In the genomic region with DNA sequence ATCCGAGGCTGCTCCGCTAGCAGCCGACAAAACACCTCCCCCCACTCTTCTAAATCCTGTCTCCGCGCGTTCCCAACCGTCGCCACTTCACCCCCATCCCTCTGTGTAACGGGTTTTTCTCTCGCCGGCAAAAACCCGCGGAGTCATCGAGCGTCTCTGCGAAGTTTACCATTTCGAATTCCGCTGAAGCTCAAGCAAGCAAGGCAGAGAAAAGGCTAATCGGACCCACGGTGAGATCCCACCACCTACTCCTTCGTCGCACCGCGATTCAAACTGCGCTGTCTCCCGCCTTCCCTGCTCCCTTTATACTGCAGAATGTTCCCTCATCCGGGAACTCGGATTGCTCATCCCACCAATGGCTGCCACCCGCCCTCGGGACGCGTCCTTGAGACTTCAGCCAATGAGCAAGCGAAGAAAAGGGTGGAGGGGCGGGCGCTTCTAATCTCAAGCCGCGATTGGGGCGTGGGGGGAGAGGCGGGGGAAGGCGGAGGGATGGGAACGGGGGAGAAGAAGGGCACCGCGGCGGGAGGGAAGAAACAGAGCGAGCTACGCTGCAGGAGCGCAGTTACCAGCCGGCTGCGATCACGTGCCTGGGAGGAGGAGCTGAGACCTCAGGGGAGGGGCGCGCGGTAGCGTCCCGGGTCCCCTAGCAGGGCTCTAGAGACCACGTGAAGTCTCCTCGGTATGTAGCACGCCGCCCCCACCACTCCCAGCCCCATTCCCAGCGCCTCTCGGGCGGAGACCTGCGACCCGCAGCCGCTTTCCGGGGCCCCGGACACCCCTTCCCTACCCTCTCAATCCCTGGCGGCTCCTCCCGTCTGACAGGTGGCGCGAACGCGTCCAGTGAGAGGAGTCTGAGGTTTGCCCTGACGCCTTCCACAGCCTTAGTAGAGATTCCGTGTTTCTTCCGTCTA, we compare ENCODE assay signal across 8 cellular contexts.
DNase-seq lines count a peak whose midpoint lies in the region; ATAC-seq and TF ChIP-seq lines count a peak whose summit lies in the region.

H2AZ1 (minus strand) TSS at position 277 of the 914 bp plus-strand sequence; CDS start at position 172, 105 bp downstream.

- peak within 1 kb of the TSS; percentile 70 to 97 (median 89) for H3K4me3 ChIP-seq in BLaER1 treated with 17β-estradiol and CSF1 and Interleukin-3, amounts not matched to agents 10 nM and 100 nM
- peak within 1 kb of the TSS; percentile 91 for H3K4me3 ChIP-seq in coronary artery

- TF ChIP-seq CTCF in coronary artery (IDR thresholded peaks at IDR 0.05): no peak

- ATAC-seq in GM19328 (IDR thresholded peaks at IDR 0.05; ENCODE audit: unreplicated experiment) (peak; percentile 62), HG03469 (IDR thresholded peaks at IDR 0.05; ENCODE audit: unreplicated experiment) (peak; percentile 51)

- H3K4me2 ChIP-seq in BLaER1 treated with 17β-estradiol and CSF1 and Interleukin-3, amounts not matched to agents 10 nM and 100 nM: peak within 1 kb of the TSS; percentile 90 to 98 (median 92)

- H3K4me1 ChIP-seq in BLaER1 treated with 17β-estradiol and CSF1 and Interleukin-3, amounts not matched to agents 10 nM and 100 nM: peaks cover 23 to 34% (median 28%) of the 10 kb centered on the region in 10 experiments

- no peaks in the 10 kb centered on the region for H3K9me3 ChIP-seq in BLaER1 treated with 17β-estradiol and CSF1 and Interleukin-3, amounts not matched to agents 10 nM and 100 nM (replicated peaks in 1 of 11)

- peak within 1 kb of the TSS; percentile 89 to 99 (median 97) for H3K9ac ChIP-seq in BLaER1 treated with 17β-estradiol and CSF1 and Interleukin-3, amounts not matched to agents 10 nM and 100 nM

- DNase-seq in NCI-H526 (lab: John Stamatoyannopoulos, UW) (peak; percentile 96 to 98), coronary artery (ENCODE audit: low spot score) (peak; percentile 99)
- peak; percentile 99 for DNase-seq in activated CD4-positive, alpha-beta T cell treated with anti-CD3 and anti-CD28 coated beads for 48 hours
- peak; percentile 95 for DNase-seq in stimulated activated CD4-positive, alpha-beta T cell treated with anti-CD3 and anti-CD28 coated beads, Interleukin-1b, Interleukin-23, amount 100 ng/mL, for 4 hours (ENCODE audit: low read depth in 2 of 2)

- H4K20me1 ChIP-seq in BLaER1 treated with 17β-estradiol and CSF1 and Interleukin-3, amounts not matched to agents 10 nM and 100 nM: peaks cover 5 to 44% (median 27%) of the 10 kb centered on the region in 11 experiments; a peak in 20 of 22 replicates

- peaks cover 6 to 21% (median 18%) of the 10 kb centered on the region in 11 experiments; a peak in 20 of 22 replicates for H3K36me3 ChIP-seq in BLaER1 treated with 17β-estradiol and CSF1 and Interleukin-3, amounts not matched to agents 10 nM and 100 nM

- no peaks in the 10 kb centered on the region for H3K27me3 ChIP-seq in BLaER1 treated with 17β-estradiol and CSF1 and Interleukin-3, amounts not matched to agents 10 nM and 100 nM
- H3K27me3 ChIP-seq in layer of hippocampus (ENCODE audit: control insufficient read depth, insufficient read depth, low read length): no peaks in the 10 kb centered on the region

- peak within 1 kb of the TSS; percentile 82 to 99 (median 95) for H3K27ac ChIP-seq in BLaER1 treated with 17β-estradiol and CSF1 and Interleukin-3, amounts not matched to agents 10 nM and 100 nM
- H3K27ac ChIP-seq in coronary artery: peak within 1 kb of the TSS; percentile 81 to 95
- H3K27ac ChIP-seq in layer of hippocampus (ENCODE audit: low read depth, low read length): peak within 1 kb of the TSS; percentile 88

Comparison
In these comparisons a context has a peak if more than half of its experiments do, and no peak if none do; other contexts are left out.
1. Peak in every context shown above with its lines: DNase-seq, ATAC-seq, H3K4me3 ChIP-seq and H3K27ac ChIP-seq.